In the genomic region with DNA sequence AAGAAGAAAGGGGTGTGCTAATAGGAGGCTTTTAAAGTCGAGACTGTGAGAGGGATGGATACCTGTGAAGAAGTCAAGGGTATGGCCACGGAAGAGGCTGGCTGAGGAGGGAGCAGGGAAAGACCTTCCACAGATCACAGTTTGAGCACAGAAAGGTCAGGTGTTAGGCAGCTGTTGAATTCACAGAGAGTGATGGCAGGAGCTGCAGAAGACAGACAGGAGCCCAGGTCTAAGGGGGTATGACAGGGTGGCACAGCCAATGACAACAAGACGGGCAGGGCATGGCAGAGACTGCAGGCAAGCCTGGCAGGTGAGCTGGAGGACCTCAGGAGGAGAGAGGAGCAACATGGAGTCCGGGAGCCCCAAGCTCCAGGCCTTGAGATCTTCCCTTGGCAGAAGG, we compare ENCODE assay signal across 29 cellular contexts.
"Had no signal": no experiment of that assay in that cellular context is flagged by ENCODE, and none has a peak within 500 bp of the region (broad histone marks: within the 10 kb centered on the region; RNA-seq: fewer than 3 reads in every experiment).

No MANE protein-coding gene starts in this region.

- FAIRE-seq: colon had no signal

- ATAC-seq: activated naive CD4-positive, alpha-beta T cell treated with anti-CD3 and anti-CD28 coated beads, Interleukin-2, amount 50 U/mL, for 72 hours; activated T-cell treated with anti-CD3 and anti-CD28 coated beads, Interleukin-2, amount 50 U/mL, for 72 hours; effector memory CD8-positive, alpha-beta T cell; gastroesophageal sphincter; WTC11 had no signal

- H3K9me3 Mint-ChIP-seq: activated naive CD8-positive, alpha-beta T cell treated with anti-CD3 and anti-CD28 coated beads, Interleukin-2, amount 10 ng/mL, durations not matched to agents 7 days and 5 days; WTC11 had no signal

- H3K27me3 ChIP-seq: ascending aorta, brain microvascular endothelial cell, esophagus squamous epithelium had no signal

- H3K27ac ChIP-seq: ascending aorta, brain microvascular endothelial cell, esophagus squamous epithelium, gastroesophageal sphincter, VCaP had no signal

- H3K36me3 Mint-ChIP-seq: activated naive CD4-positive, alpha-beta T cell treated with anti-CD3 and anti-CD28 coated beads, Interleukin-2, amount 10 ng/mL, durations not matched to agents 7 days and 5 days; activated naive CD8-positive, alpha-beta T cell treated with anti-CD3 and anti-CD28 coated beads, Interleukin-2, amount 10 ng/mL, durations not matched to agents 7 days and 5 days had no signal

- H3K27me3 Mint-ChIP-seq: activated CD4-positive, alpha-beta memory T cell treated with anti-CD3 and anti-CD28 coated beads, Interleukin-2, amount 10 ng/mL, durations not matched to agents 7 days and 5 days; activated CD4-positive, alpha-beta T cell treated with anti-CD3 and anti-CD28 coated beads, Interleukin-2, amount 10 ng/mL, durations not matched to agents 7 days and 5 days; activated naive CD4-positive, alpha-beta T cell treated with anti-CD3 and anti-CD28 coated beads, Interleukin-2, amount 10 ng/mL, durations not matched to agents 7 days and 5 days; activated naive CD8-positive, alpha-beta T cell treated with anti-CD3 and anti-CD28 coated beads, Interleukin-2, amount 10 ng/mL, durations not matched to agents 7 days and 5 days; activated T-cell treated with anti-CD3 and anti-CD28 coated beads, Interleukin-2, amount 50 U/mL, for 24 hours; effector memory CD8-positive, alpha-beta T cell had no signal

- H3K4me1 Mint-ChIP-seq: activated CD4-positive, alpha-beta memory T cell treated with anti-CD3 and anti-CD28 coated beads, Interleukin-2, amount 10 ng/mL, durations not matched to agents 7 days and 5 days; activated CD4-positive, alpha-beta T cell treated with anti-CD3 and anti-CD28 coated beads, Interleukin-2, amount 10 ng/mL, durations not matched to agents 7 days and 5 days; activated naive CD4-positive, alpha-beta T cell treated with anti-CD3 and anti-CD28 coated beads, Interleukin-2, amount 10 ng/mL, durations not matched to agents 7 days and 5 days; activated naive CD8-positive, alpha-beta T cell treated with anti-CD3 and anti-CD28 coated beads, Interleukin-2, amount 10 ng/mL, durations not matched to agents 7 days and 5 days had no signal

- H3K4me1 ChIP-seq: ascending aorta, esophagus squamous epithelium, gastroesophageal sphincter had no signal

- H3K9me3 ChIP-seq: ascending aorta, esophagus squamous epithelium, gastroesophageal sphincter had no signal

- H3K4me3 ChIP-seq: ascending aorta, esophagus squamous epithelium, gastroesophageal sphincter had no signal

- DNase-seq: activated CD4-positive, alpha-beta memory T cell treated with anti-CD3 and anti-CD28 coated beads, Interleukin-2, amount 10 ng/mL, durations not matched to agents 7 days and 5 days; activated CD4-positive, alpha-beta T cell treated with anti-CD3 and anti-CD28 coated beads for 1 hour; activated CD4-positive, alpha-beta T cell treated with anti-CD3 and anti-CD28 coated beads for 4 hours; activated CD4-positive, alpha-beta T cell treated with anti-CD3 and anti-CD28 coated beads, Interleukin-2, amount 10 ng/mL, durations not matched to agents 7 days and 5 days; activated CD4-positive, alpha-beta T cell treated with anti-CD3 and anti-CD28 coated beads, Interleukin-2, amount 50 U/mL, for 4 hours; activated CD8-positive, alpha-beta memory T cell treated with anti-CD3 and anti-CD28 coated beads, Interleukin-2, amount 50 U/mL, for 48 hours; activated gamma-delta T cell; activated naive CD4-positive, alpha-beta T cell; activated naive CD4-positive, alpha-beta T cell treated with anti-CD3 and anti-CD28 coated beads, Interleukin-2, amount 10 ng/mL, durations not matched to agents 7 days and 5 days; activated naive CD8-positive, alpha-beta T cell treated with anti-CD3 and anti-CD28 coated beads, Interleukin-2, amount 10 ng/mL, durations not matched to agents 7 days and 5 days; activated T-cell treated with anti-CD3 and anti-CD28 coated beads for 4 hours; activated T-cell treated with anti-CD3 and anti-CD28 coated beads, Interleukin-2, amount 50 U/mL, for 24 hours; activated T-cell treated with anti-CD3 and anti-CD28 coated beads, Interleukin-2, amount 50 U/mL, for 72 hours; brain microvascular endothelial cell; caudate nucleus; cortex of kidney; dermis blood vessel endothelial cell; effector CD4-positive, alpha-beta T cell; effector memory CD8-positive, alpha-beta T cell; erythroblast; esophagus squamous epithelium; foreskin melanocyte; T-helper 2 cell had no signal

- H3K27ac Mint-ChIP-seq: activated CD4-positive, alpha-beta memory T cell treated with anti-CD3 and anti-CD28 coated beads, Interleukin-2, amount 10 ng/mL, durations not matched to agents 7 days and 5 days; activated CD4-positive, alpha-beta T cell treated with anti-CD3 and anti-CD28 coated beads, Interleukin-2, amount 10 ng/mL, durations not matched to agents 7 days and 5 days; activated naive CD4-positive, alpha-beta T cell treated with anti-CD3 and anti-CD28 coated beads, Interleukin-2, amount 10 ng/mL, durations not matched to agents 7 days and 5 days; activated naive CD4-positive, alpha-beta T cell treated with anti-CD3 and anti-CD28 coated beads, Interleukin-2, amount 50 U/mL, for 72 hours; activated naive CD8-positive, alpha-beta T cell treated with anti-CD3 and anti-CD28 coated beads, Interleukin-2, amount 10 ng/mL, durations not matched to agents 7 days and 5 days; activated T-cell treated with anti-CD3 and anti-CD28 coated beads, Interleukin-2, amount 50 U/mL, for 24 hours; activated T-cell treated with anti-CD3 and anti-CD28 coated beads, Interleukin-2, amount 50 U/mL, for 72 hours; effector memory CD8-positive, alpha-beta T cell; WTC11 had no signal

- H3K36me3 ChIP-seq: ascending aorta, esophagus squamous epithelium, gastroesophageal sphincter had no signal

- H3K4me3 Mint-ChIP-seq: activated CD4-positive, alpha-beta memory T cell treated with anti-CD3 and anti-CD28 coated beads, Interleukin-2, amount 10 ng/mL, durations not matched to agents 7 days and 5 days; activated CD4-positive, alpha-beta T cell treated with anti-CD3 and anti-CD28 coated beads, Interleukin-2, amount 10 ng/mL, durations not matched to agents 7 days and 5 days; activated naive CD4-positive, alpha-beta T cell treated with anti-CD3 and anti-CD28 coated beads, Interleukin-2, amount 10 ng/mL, durations not matched to agents 7 days and 5 days; activated naive CD8-positive, alpha-beta T cell treated with anti-CD3 and anti-CD28 coated beads, Interleukin-2, amount 10 ng/mL, durations not matched to agents 7 days and 5 days; activated T-cell treated with anti-CD3 and anti-CD28 coated beads, Interleukin-2, amount 50 U/mL, for 24 hours; activated T-cell treated with anti-CD3 and anti-CD28 coated beads, Interleukin-2, amount 50 U/mL, for 72 hours; effector memory CD8-positive, alpha-beta T cell; WTC11 had no signal
